Comparison of ENCODE assay signal across 21 cellular contexts in the genomic region with DNA sequence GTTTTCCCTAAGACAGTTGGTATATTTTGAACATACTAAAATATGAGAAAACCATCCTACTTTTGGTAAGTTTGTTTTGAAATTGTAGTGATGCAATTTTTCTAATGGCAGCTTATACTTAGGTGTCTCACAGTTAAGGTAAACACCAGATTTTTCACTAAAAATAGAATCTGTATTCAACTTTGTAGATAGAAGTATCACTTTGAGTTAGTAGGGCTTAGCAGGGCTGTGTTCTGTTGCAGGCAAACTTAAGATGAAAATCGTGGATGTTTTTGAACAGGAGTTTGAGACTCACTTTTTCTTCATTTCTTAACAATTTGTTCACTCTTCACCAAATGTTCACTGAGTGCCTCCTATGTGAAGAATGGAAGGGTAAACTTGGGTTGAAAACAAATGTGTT.
A peak's percentile ranks its signal among the peaks of the same experiment; 100 is the strongest.
DNase-seq lines count a peak whose midpoint lies in the region; ATAC-seq and TF ChIP-seq lines count a peak whose summit lies in the region.
"Had no signal": no experiment of that assay in that cellular context is flagged by ENCODE, and none has a peak within 500 bp of the region (broad histone marks: within the 10 kb centered on the region; RNA-seq: fewer than 3 reads in every experiment).

No MANE protein-coding gene starts in this region.

- intact Hi-C loops in naive thymus-derived CD4-positive, alpha-beta T cell (cut with micrococcal nuclease): no loop called here

- H3K79me2 ChIP-seq in SK-N-SH (ENCODE audit: insufficient read depth): no peaks in the 10 kb centered on the region

- no peak overlapping the region for H3K4me3 ChIP-seq in SK-N-SH (ENCODE audit: low read depth in 2 of 2, low read length in 1 of 2)
- no peak overlapping the region for H3K4me3 ChIP-seq in naive thymus-derived CD4-positive, alpha-beta T cell (ENCODE audit: low read length)

- peak; percentile 3; the same call in 2 of the 3 replicates for ATAC-seq in SK-N-SH treated with all-trans-retinoic acid at 6 μM for 48 hours
- peak; percentile 60 for ATAC-seq in HG02610 (IDR thresholded peaks at IDR 0.05; ENCODE audit: unreplicated experiment)
- peak; percentile 60 for ATAC-seq in HG03442 (IDR thresholded peaks at IDR 0.05; ENCODE audit: unreplicated experiment)
- ATAC-seq in GM21737 (IDR thresholded peaks at IDR 0.05; ENCODE audit: unreplicated experiment): no peak
- ATAC-seq in naive thymus-derived CD4-positive, alpha-beta T cell: no peak

- TF ChIP-seq CTCF in SK-N-SH (IDR thresholded peaks at IDR 0.05) (no peak), type B pancreatic cell (conservative IDR thresholded peaks at IDR 0.05) (no peak)

- H3K27ac ChIP-seq in SK-N-SH (ENCODE audit: low read depth in 2 of 2, low read length in 1 of 2): peak overlapping the region in 1 of 2 experiments; percentile 17; a peak in 1 of 4 replicates
- H3K27ac ChIP-seq in naive thymus-derived CD4-positive, alpha-beta T cell (ENCODE audit: low read depth, low read length): no peak overlapping the region
- H3K27ac ChIP-seq: 22Rv1, C4-2B, KMS-11 had no signal

- no peak overlapping the region for H3K4me2 ChIP-seq in SK-N-SH
- H3K4me2 ChIP-seq: KMS-11 had no signal

- no peaks in the 10 kb centered on the region for H3K9me3 ChIP-seq in SK-N-SH
- H3K9me3 ChIP-seq in naive thymus-derived CD4-positive, alpha-beta T cell (ENCODE audit: control insufficient read depth in 2 of 3, low read length in 3 of 3): no peaks in the 10 kb centered on the region

- H3K36me3 Mint-ChIP-seq in type B pancreatic cell: no peaks in the 10 kb centered on the region
- H3K36me3 Mint-ChIP-seq in naive thymus-derived CD4-positive, alpha-beta T cell: peaks cover 0 to 4% (median 0%) of the 10 kb centered on the region in 5 donors

- no peaks in the 10 kb centered on the region for H3K36me3 ChIP-seq in SK-N-SH (replicated peaks in 1 of 2; ENCODE audit: control insufficient read depth in 1 of 2, insufficient read depth in 2 of 2, low read length in 1 of 2)
- no peaks in the 10 kb centered on the region for H3K36me3 ChIP-seq in naive thymus-derived CD4-positive, alpha-beta T cell (ENCODE audit: control insufficient read depth in 2 of 3, insufficient read depth in 3 of 3, low read length in 3 of 3)

- POLR2A ChIA-PET in SK-N-SH (lab: Yijun Ruan, JAX): no interaction called here
- POLR2A ChIA-PET in naive thymus-derived CD4-positive, alpha-beta T cell (lab: Charles Lee): no interaction called here

- H3K9me2 ChIP-seq in SK-N-SH: no peaks in the 10 kb centered on the region

- no peak for TF ChIP-seq RAD21 in SK-N-SH (IDR thresholded peaks at IDR 0.05; ENCODE audit: low read length)

- H3K27me3 Mint-ChIP-seq in type B pancreatic cell: no peaks in the 10 kb centered on the region
- H3K27me3 Mint-ChIP-seq in naive thymus-derived CD4-positive, alpha-beta T cell: peaks cover 0 to 28% (median 6%) of the 10 kb centered on the region in 5 donors

- peaks cover 28% of the 10 kb centered on the region for H3K4me1 Mint-ChIP-seq in type B pancreatic cell (ENCODE audit: unreplicated experiment)
- H3K4me1 Mint-ChIP-seq in naive thymus-derived CD4-positive, alpha-beta T cell: no peaks in the 10 kb centered on the region

- WGBS in SK-N-SH (ENCODE audit: low lambda C conversion rate): 71% methylated on average over 1 of the region's 1 CpG

- CTCF ChIA-PET in SK-N-SH (lab: Yijun Ruan, JAX): interaction anchor here (2.3 kb wide), 1 partner anchor 23 kb away, joined by 11 read pairs; no protein-coding TSS in a partner anchor
- CTCF ChIA-PET in naive thymus-derived CD4-positive, alpha-beta T cell (lab: Charles Lee): no interaction called here

- no peak for DNase-seq in SK-N-SH
- no peak for DNase-seq in type B pancreatic cell (ENCODE audit: extremely low spot score, unreplicated experiment)
- DNase-seq in NCI-H146 (lab: John Stamatoyannopoulos, UW): no peak
- DNase-seq in naive thymus-derived CD4-positive, alpha-beta T cell: no peak
- DNase-seq: AML-193, GDM1, GOT3, MV-4-11, NCI-H187, NCI-H2227 treated with DMSO at 0.1 percent for 48 hours, NCI-H510A treated with DMSO at 0.1 percent for 48 hours, NCI-H774, SHP77 treated with DMSO at 0.1 percent for 48 hours, T-helper 1 cell had no signal

- TF ChIP-seq EP300 in SK-N-SH (IDR thresholded peaks at IDR 0.05; ENCODE audit: borderline replicate concordance in 1 of 2, low read depth in 1 of 2, low read length in 1 of 2): no peak

- no peak overlapping the region for H2AFZ ChIP-seq in SK-N-SH (ENCODE audit: low read depth)

- H3K27ac Mint-ChIP-seq in type B pancreatic cell: peak overlapping the region; percentile 71
- no peak overlapping the region for H3K27ac Mint-ChIP-seq in naive thymus-derived CD4-positive, alpha-beta T cell

- peaks cover 0 to 8% of the 10 kb centered on the region in 2 experiments; a peak in 2 of 4 replicates for H3K4me1 ChIP-seq in SK-N-SH (ENCODE audit: control insufficient read depth in 1 of 2, insufficient read depth in 2 of 2, low read depth in 1 of 2, low read length in 1 of 2)
- H3K4me1 ChIP-seq in naive thymus-derived CD4-positive, alpha-beta T cell (ENCODE audit: control insufficient read depth in 2 of 2, insufficient read depth in 2 of 2, low read length in 2 of 2): no peaks in the 10 kb centered on the region

- H3K27me3 ChIP-seq in SK-N-SH (ENCODE audit: insufficient read depth): no peaks in the 10 kb centered on the region
- H3K27me3 ChIP-seq in naive thymus-derived CD4-positive, alpha-beta T cell (ENCODE audit: control insufficient read depth in 2 of 2, insufficient read depth in 2 of 2, low read length in 2 of 2): no peaks in the 10 kb centered on the region

- no peaks in the 10 kb centered on the region for H4K20me1 ChIP-seq in SK-N-SH (ENCODE audit: insufficient read depth)

- H3F3A ChIP-seq in SK-N-SH (replicated peaks; ENCODE audit: insufficient read depth): peaks cover 4% of the 10 kb centered on the region

- H3K9ac ChIP-seq in SK-N-SH: no peak overlapping the region
- H3K9ac ChIP-seq: KMS-11 had no signal

- H3K4me3 Mint-ChIP-seq in type B pancreatic cell: no peak overlapping the region
- no peak overlapping the region for H3K4me3 Mint-ChIP-seq in naive thymus-derived CD4-positive, alpha-beta T cell

- H3K9me3 Mint-ChIP-seq in type B pancreatic cell: no peaks in the 10 kb centered on the region
- no peaks in the 10 kb centered on the region for H3K9me3 Mint-ChIP-seq in naive thymus-derived CD4-positive, alpha-beta T cell

TF ChIP-seq in SK-N-SH treated with all-trans-retinoic acid at 6 μM for 48 hours, 23 proteins besides CTCF, POLR2A, EP300 and RAD21 (continues in another document):
- TF ChIP-seq TSHZ2 (CRISPR knock-in tag; IDR thresholded peaks at IDR 0.05) (no peak), ISL1 (CRISPR knock-in tag; IDR thresholded peaks at IDR 0.05) (no peak), ZNF8 (CRISPR knock-in tag; IDR thresholded peaks at IDR 0.05) (no peak), TCF4 (CRISPR knock-in tag; IDR thresholded peaks at IDR 0.05; ENCODE audit: borderline replicate concordance) (no peak), ZNF70 (CRISPR knock-in tag; IDR thresholded peaks at IDR 0.05) (no peak)

TF ChIP-seq in SK-N-SH, 30 proteins besides CTCF, POLR2A, EP300 and RAD21:
- TF ChIP-seq NFIC (IDR thresholded peaks at IDR 0.05; ENCODE audit: borderline replicate concordance) (no peak), NRF1 (IDR thresholded peaks at IDR 0.05; ENCODE audit: low read depth, low read length) (no peak), POLR2AphosphoS5 (IDR thresholded peaks at IDR 0.05; ENCODE audit: low read depth, low read length) (no peak), FOXJ3 (CRISPR knock-in tag; IDR thresholded peaks at IDR 0.05) (no peak)

Comparison
In these comparisons a context has a peak if more than half of its experiments do, and no peak if none do; other contexts are left out.
1. ATAC-seq: peak in SK-N-SH treated with all-trans-retinoic acid at 6 μM for 48 hours (single experiment), HG02610 (single experiment) and HG03442 (single experiment); none in GM21737 (single experiment) and naive thymus-derived CD4-positive, alpha-beta T cell (single experiment).